Comparison of ENCODE assay signal across 3 cellular contexts in genomic region chr18:74266161-74266560, GRCh38.
A peak's percentile ranks its signal among the peaks of the same experiment; 100 is the strongest.
TF ChIP-seq lines count a peak whose summit lies in the region.

No MANE protein-coding gene starts in this region.

TF ChIP-seq in A549, 52 proteins besides CTCF, POLR2A, EP300 and RAD21:
- TF ChIP-seq ZC3H11A (IDR thresholded peaks at IDR 0.05) = no peak
- TF ChIP-seq RCOR1 (IDR thresholded peaks at IDR 0.05; ENCODE audit: low read depth, low read length) = no peak
- TF ChIP-seq RFX5 (IDR thresholded peaks at IDR 0.05) = no peak
- TF ChIP-seq HOXB13 (CRISPR knock-in tag; IDR thresholded peaks at IDR 0.05; ENCODE audit: low read depth) = no peak
- TF ChIP-seq ELK1 (IDR thresholded peaks at IDR 0.05; ENCODE audit: low read depth, low read length) = no peak
- TF ChIP-seq JUNB (IDR thresholded peaks at IDR 0.05) = no peak
- TF ChIP-seq CHD4 (IDR thresholded peaks at IDR 0.05; ENCODE audit: borderline replicate concordance) = no peak
- TF ChIP-seq E2F6 (IDR thresholded peaks at IDR 0.05; ENCODE audit: borderline replicate concordance, low read depth) = no peak
- TF ChIP-seq ATOH8 (CRISPR knock-in tag; IDR thresholded peaks at IDR 0.05; ENCODE audit: low read depth) = no peak

TF ChIP-seq in HepG2, 621 proteins besides CTCF, POLR2A, EP300 and RAD21 (continues in another document):
- TF ChIP-seq ETV6 (CRISPR knock-in tag; conservative IDR thresholded peaks at IDR 0.05) = no peak
- TF ChIP-seq FOSL2 (CRISPR knock-in tag; IDR thresholded peaks at IDR 0.05) = peak; percentile 85
- TF ChIP-seq, protein P1, sequence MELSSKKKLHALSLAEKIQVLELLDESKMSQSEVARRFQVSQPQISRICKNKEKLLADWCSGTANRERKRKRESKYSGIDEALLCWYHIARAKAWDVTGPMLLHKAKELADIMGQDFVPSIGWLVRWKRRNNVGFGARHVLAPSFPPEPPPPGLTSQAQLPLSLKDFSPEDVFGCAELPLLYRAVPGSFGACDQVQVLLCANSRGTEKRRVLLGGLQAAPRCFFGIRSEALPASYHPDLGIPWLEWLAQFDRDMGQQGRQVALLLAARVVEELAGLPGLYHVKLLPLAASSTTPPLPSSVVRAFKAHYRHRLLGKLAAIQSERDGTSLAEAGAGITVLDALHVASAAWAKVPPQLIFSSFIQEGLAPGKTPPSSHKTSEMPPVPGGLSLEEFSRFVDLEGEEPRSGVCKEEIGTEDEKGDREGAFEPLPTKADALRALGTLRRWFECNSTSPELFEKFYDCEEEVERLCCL (CRISPR knock-in tag; IDR thresholded peaks at IDR 0.05; ENCODE audit: borderline replicate concordance) = no peak
- no peak for TF ChIP-seq ZMYM2 (CRISPR knock-in tag; IDR thresholded peaks at IDR 0.05)
- peak; percentile 45; the same call in 1 of the 2 replicates for TF ChIP-seq HDAC2 (CRISPR knock-in tag; IDR thresholded peaks at IDR 0.05)
- no peak for TF ChIP-seq U2AF2 (IDR thresholded peaks at IDR 0.05; ENCODE audit: low read depth, low read length)
- no peak for TF ChIP-seq TERF1 (CRISPR knock-in tag; IDR thresholded peaks at IDR 0.05)
- no peak for TF ChIP-seq ZNF33B (CRISPR knock-in tag; IDR thresholded peaks at IDR 0.05)
- TF ChIP-seq ZFP36L1 (CRISPR knock-in tag; IDR thresholded peaks at IDR 0.05) = no peak
- TF ChIP-seq SRSF4 (IDR thresholded peaks at IDR 0.05; ENCODE audit: low read depth, low read length, poor library complexity, severe bottlenecking) = no peak
- TF ChIP-seq, protein P2, sequence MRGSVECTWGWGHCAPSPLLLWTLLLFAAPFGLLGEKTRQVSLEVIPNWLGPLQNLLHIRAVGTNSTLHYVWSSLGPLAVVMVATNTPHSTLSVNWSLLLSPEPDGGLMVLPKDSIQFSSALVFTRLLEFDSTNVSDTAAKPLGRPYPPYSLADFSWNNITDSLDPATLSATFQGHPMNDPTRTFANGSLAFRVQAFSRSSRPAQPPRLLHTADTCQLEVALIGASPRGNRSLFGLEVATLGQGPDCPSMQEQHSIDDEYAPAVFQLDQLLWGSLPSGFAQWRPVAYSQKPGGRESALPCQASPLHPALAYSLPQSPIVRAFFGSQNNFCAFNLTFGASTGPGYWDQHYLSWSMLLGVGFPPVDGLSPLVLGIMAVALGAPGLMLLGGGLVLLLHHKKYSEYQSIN (CRISPR knock-in tag; IDR thresholded peaks at IDR 0.05; ENCODE audit: borderline replicate concordance) = no peak
- TF ChIP-seq ZBTB34 (CRISPR knock-in tag; IDR thresholded peaks at IDR 0.05) = no peak
- no peak for TF ChIP-seq HOXD1 (CRISPR knock-in tag; IDR thresholded peaks at IDR 0.05)
- TF ChIP-seq, protein P3, sequence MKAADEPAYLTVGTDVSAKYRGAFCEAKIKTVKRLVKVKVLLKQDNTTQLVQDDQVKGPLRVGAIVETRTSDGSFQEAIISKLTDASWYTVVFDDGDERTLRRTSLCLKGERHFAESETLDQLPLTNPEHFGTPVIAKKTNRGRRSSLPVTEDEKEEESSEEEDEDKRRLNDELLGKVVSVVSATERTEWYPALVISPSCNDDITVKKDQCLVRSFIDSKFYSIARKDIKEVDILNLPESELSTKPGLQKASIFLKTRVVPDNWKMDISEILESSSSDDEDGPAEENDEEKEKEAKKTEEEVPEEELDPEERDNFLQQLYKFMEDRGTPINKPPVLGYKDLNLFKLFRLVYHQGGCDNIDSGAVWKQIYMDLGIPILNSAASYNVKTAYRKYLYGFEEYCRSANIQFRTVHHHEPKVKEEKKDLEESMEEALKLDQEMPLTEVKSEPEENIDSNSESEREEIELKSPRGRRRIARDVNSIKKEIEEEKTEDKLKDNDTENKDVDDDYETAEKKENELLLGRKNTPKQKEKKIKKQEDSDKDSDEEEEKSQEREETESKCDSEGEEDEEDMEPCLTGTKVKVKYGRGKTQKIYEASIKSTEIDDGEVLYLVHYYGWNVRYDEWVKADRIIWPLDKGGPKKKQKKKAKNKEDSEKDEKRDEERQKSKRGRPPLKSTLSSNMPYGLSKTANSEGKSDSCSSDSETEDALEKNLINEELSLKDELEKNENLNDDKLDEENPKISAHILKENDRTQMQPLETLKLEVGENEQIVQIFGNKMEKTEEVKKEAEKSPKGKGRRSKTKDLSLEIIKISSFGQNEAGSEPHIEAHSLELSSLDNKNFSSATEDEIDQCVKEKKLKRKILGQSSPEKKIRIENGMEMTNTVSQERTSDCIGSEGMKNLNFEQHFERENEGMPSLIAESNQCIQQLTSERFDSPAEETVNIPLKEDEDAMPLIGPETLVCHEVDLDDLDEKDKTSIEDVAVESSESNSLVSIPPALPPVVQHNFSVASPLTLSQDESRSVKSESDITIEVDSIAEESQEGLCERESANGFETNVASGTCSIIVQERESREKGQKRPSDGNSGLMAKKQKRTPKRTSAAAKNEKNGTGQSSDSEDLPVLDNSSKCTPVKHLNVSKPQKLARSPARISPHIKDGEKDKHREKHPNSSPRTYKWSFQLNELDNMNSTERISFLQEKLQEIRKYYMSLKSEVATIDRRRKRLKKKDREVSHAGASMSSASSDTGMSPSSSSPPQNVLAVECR (CRISPR knock-in tag; IDR thresholded peaks at IDR 0.05; ENCODE audit: borderline replicate concordance) = peak; percentile 40; the same call in 1 of the 2 replicates

TF ChIP-seq in SK-N-SH treated with all-trans-retinoic acid at 6 μM for 48 hours, 23 proteins besides CTCF, POLR2A, EP300 and RAD21:
- no peak for TF ChIP-seq ZC3H10 (CRISPR knock-in tag; IDR thresholded peaks at IDR 0.05)
- no peak for TF ChIP-seq SNAI2 (CRISPR knock-in tag; IDR thresholded peaks at IDR 0.05)
- TF ChIP-seq OSR1 (CRISPR knock-in tag; IDR thresholded peaks at IDR 0.05) = no peak
- no peak for TF ChIP-seq ZNF70 (CRISPR knock-in tag; IDR thresholded peaks at IDR 0.05)
- no peak for TF ChIP-seq BACH2 (CRISPR knock-in tag; IDR thresholded peaks at IDR 0.05; ENCODE audit: borderline replicate concordance)
- no peak for TF ChIP-seq ISL1 (CRISPR knock-in tag; IDR thresholded peaks at IDR 0.05)
- TF ChIP-seq RARB (CRISPR knock-in tag; IDR thresholded peaks at IDR 0.05) = no peak
- TF ChIP-seq ZNF565 (CRISPR knock-in tag; conservative IDR thresholded peaks at IDR 0.05; ENCODE audit: low read depth) = no peak
- TF ChIP-seq, protein P4, sequence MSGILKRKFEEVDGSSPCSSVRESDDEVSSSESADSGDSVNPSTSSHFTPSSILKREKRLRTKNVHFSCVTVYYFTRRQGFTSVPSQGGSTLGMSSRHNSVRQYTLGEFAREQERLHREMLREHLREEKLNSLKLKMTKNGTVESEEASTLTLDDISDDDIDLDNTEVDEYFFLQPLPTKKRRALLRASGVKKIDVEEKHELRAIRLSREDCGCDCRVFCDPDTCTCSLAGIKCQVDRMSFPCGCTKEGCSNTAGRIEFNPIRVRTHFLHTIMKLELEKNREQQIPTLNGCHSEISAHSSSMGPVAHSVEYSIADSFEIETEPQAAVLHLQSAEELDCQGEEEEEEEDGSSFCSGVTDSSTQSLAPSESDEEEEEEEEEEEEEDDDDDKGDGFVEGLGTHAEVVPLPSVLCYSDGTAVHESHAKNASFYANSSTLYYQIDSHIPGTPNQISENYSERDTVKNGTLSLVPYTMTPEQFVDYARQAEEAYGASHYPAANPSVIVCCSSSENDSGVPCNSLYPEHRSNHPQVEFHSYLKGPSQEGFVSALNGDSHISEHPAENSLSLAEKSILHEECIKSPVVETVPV (CRISPR knock-in tag; IDR thresholded peaks at IDR 0.05) = no peak
- no peak for TF ChIP-seq POU6F1 (CRISPR knock-in tag; IDR thresholded peaks at IDR 0.05; ENCODE audit: borderline replicate concordance, low read depth)
- TF ChIP-seq GLIS3 (CRISPR knock-in tag; IDR thresholded peaks at IDR 0.05) = no peak
- TF ChIP-seq PATZ1 (CRISPR knock-in tag; IDR thresholded peaks at IDR 0.05; ENCODE audit: borderline replicate concordance) = no peak
- no peak for TF ChIP-seq ESRRG (CRISPR knock-in tag; IDR thresholded peaks at IDR 0.05)
- TF ChIP-seq, protein P5, sequence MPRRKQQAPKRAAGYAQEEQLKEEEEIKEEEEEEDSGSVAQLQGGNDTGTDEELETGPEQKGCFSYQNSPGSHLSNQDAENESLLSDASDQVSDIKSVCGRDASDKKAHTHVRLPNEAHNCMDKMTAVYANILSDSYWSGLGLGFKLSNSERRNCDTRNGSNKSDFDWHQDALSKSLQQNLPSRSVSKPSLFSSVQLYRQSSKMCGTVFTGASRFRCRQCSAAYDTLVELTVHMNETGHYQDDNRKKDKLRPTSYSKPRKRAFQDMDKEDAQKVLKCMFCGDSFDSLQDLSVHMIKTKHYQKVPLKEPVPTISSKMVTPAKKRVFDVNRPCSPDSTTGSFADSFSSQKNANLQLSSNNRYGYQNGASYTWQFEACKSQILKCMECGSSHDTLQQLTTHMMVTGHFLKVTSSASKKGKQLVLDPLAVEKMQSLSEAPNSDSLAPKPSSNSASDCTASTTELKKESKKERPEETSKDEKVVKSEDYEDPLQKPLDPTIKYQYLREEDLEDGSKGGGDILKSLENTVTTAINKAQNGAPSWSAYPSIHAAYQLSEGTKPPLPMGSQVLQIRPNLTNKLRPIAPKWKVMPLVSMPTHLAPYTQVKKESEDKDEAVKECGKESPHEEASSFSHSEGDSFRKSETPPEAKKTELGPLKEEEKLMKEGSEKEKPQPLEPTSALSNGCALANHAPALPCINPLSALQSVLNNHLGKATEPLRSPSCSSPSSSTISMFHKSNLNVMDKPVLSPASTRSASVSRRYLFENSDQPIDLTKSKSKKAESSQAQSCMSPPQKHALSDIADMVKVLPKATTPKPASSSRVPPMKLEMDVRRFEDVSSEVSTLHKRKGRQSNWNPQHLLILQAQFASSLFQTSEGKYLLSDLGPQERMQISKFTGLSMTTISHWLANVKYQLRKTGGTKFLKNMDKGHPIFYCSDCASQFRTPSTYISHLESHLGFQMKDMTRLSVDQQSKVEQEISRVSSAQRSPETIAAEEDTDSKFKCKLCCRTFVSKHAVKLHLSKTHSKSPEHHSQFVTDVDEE (CRISPR knock-in tag; IDR thresholded peaks at IDR 0.05) = no peak
